17 cellular contexts compared by ENCODE assay signal in the genomic region with DNA sequence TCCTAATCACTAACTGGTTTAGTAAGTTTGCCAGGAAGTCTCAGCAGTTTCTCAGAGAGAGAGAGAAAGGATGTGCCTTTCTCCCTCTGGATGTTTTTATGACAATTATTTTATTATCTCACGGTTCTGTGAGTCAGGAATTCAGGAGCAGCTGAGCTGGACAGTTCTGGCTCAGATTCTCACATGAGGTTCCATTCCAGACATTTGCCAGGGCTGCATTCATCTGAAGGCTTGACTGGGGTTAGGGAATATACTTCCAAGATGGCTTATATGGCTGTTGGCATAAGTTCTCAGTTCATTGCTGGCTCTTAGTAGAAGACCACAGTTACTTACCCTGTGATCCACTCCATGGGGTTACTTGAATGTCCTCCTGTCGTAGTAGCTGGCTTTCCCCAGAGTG.
DNase-seq lines count a peak whose midpoint lies in the region; ATAC-seq and TF ChIP-seq lines count a peak whose summit lies in the region.
"Had no signal": no experiment of that assay in that cellular context is flagged by ENCODE, and none has a peak within 500 bp of the region (broad histone marks: within the 10 kb centered on the region; RNA-seq: fewer than 3 reads in every experiment).

No MANE protein-coding gene starts in this region.

- TF ChIP-seq EP300 in esophagus muscularis mucosa (IDR thresholded peaks at IDR 0.05) (no peak), upper lobe of left lung (IDR thresholded peaks at IDR 0.05) (no peak)

- no peak for TF ChIP-seq POLR2A in esophagus muscularis mucosa (IDR thresholded peaks at IDR 0.05; ENCODE audit: low read depth)
- TF ChIP-seq POLR2A in spleen (IDR thresholded peaks at IDR 0.05): no peak
- no peak for TF ChIP-seq POLR2A in upper lobe of left lung (IDR thresholded peaks at IDR 0.05)

- no peak for ATAC-seq in upper lobe of left lung (ENCODE audit: low FRiP score in 2 of 2)
- ATAC-seq: left ventricle myocardium superior; naive thymus-derived CD8-positive, alpha-beta T cell had no signal

- H3K27ac ChIP-seq in liver (ENCODE audit: low read depth in 1 of 2, low read length in 2 of 2) (no peak overlapping the region), esophagus muscularis mucosa (replicated peaks in 1 of 4) (no peak overlapping the region), spleen (peak overlapping the region in 3 of 8 donors; percentile 11 to 90 (median 45)), upper lobe of left lung (no peak overlapping the region)
- H3K27ac ChIP-seq: PC-9, vagina had no signal

- H3K9me3 ChIP-seq in liver (ENCODE audit: control insufficient read depth in 4 of 4, low read length in 3 of 4): no peaks in the 10 kb centered on the region
- H3K9me3 ChIP-seq in esophagus muscularis mucosa: peaks cover 0 to 14% (median 5%) of the 10 kb centered on the region in 4 donors
- peaks cover 0 to 19% (median 10%) of the 10 kb centered on the region in 8 donors for H3K9me3 ChIP-seq in spleen
- no peaks in the 10 kb centered on the region for H3K9me3 ChIP-seq in upper lobe of left lung
- H3K9me3 ChIP-seq: vagina had no signal

- intact Hi-C loops in dendritic cell treated with granulocyte-macrophage colony-stimulating factor and Interleukin-4, amounts not matched to agents 40 ng/mL and 50 ng/mL, for 4 days (cut with micrococcal nuclease): no loop called here
- intact Hi-C loops in esophagus muscularis mucosa (cut with DNase I): no loop called here
- intact Hi-C loops in spleen (cut with DNase I; ENCODE audit: low total_unique reads): no loop called here

- H3K36me3 Mint-ChIP-seq in dendritic cell treated with granulocyte-macrophage colony-stimulating factor and Interleukin-4, amounts not matched to agents 40 ng/mL and 50 ng/mL, for 4 days (ENCODE audit: low read depth): peaks cover 32% of the 10 kb centered on the region

- TF ChIP-seq CTCF in liver (IDR thresholded peaks at IDR 0.05; ENCODE audit: low read depth, low read length, missing input control) (no peak), esophagus muscularis mucosa (IDR thresholded peaks at IDR 0.05) (no peak), spleen (IDR thresholded peaks at IDR 0.05 in 8 of 11, conservative IDR thresholded peaks at IDR 0.05 in 3 of 11) (no peak), upper lobe of left lung (IDR thresholded peaks at IDR 0.05) (no peak)

- TF ChIP-seq RAD21 in liver (IDR thresholded peaks at IDR 0.05): no peak

- no peak overlapping the region for H3K9ac ChIP-seq in liver (ENCODE audit: low read depth in 1 of 2, low read length in 2 of 2)

- H3K4me3 ChIP-seq in liver (ENCODE audit: low read depth in 1 of 3, low read length in 3 of 3): no peak overlapping the region
- H3K4me3 ChIP-seq in esophagus muscularis mucosa: no peak overlapping the region
- no peak overlapping the region for H3K4me3 ChIP-seq in spleen
- no peak overlapping the region for H3K4me3 ChIP-seq in upper lobe of left lung
- H3K4me3 ChIP-seq: PC-9, vagina had no signal

- H3K27ac Mint-ChIP-seq in dendritic cell treated with granulocyte-macrophage colony-stimulating factor and Interleukin-4, amounts not matched to agents 40 ng/mL and 50 ng/mL, for 4 days: peak overlapping the region; percentile 28
- H3K27ac Mint-ChIP-seq: progenitor cell of endocrine pancreas had no signal

- no peaks in the 10 kb centered on the region for H3K36me3 ChIP-seq in liver (ENCODE audit: control insufficient read depth in 4 of 4, insufficient read depth in 3 of 4, low read depth in 1 of 4, low read length in 3 of 4)
- H3K36me3 ChIP-seq in esophagus muscularis mucosa: no peaks in the 10 kb centered on the region
- no peaks in the 10 kb centered on the region for H3K36me3 ChIP-seq in spleen
- H3K36me3 ChIP-seq in upper lobe of left lung: no peaks in the 10 kb centered on the region
- H3K36me3 ChIP-seq: vagina had no signal

- WGBS in liver: 84% methylated on average over 2 of the region's 2 CpGs
- WGBS in esophagus muscularis mucosa: 74% methylated on average over 2 of the region's 2 CpGs
- WGBS in spleen, 5 donors: 79 to 90% (median 84%) methylated on average over 2 of the region's 2 CpGs
- WGBS in upper lobe of left lung, 2 donors: 88 to 93% methylated on average over 2 of the region's 2 CpGs

- H3K27me3 ChIP-seq in liver (ENCODE audit: control insufficient read depth in 4 of 4, insufficient read depth in 4 of 4, low read length in 3 of 4) (no peaks in the 10 kb centered on the region), esophagus muscularis mucosa (no peaks in the 10 kb centered on the region), spleen (replicated peaks in 1 of 7) (no peaks in the 10 kb centered on the region), upper lobe of left lung (no peaks in the 10 kb centered on the region)
- H3K27me3 ChIP-seq: vagina had no signal

- H3K4me1 ChIP-seq in liver (ENCODE audit: control insufficient read depth in 4 of 4, insufficient read depth in 4 of 4, low read length in 3 of 4) (peaks cover 0 to 7% (median 0%) of the 10 kb centered on the region in 4 donors), esophagus muscularis mucosa (peaks cover 18 to 25% (median 22%) of the 10 kb centered on the region in 4 donors), spleen (peaks cover 0 to 47% (median 21%) of the 10 kb centered on the region in 6 donors), upper lobe of left lung (peaks cover 16 to 30% (median 19%) of the 10 kb centered on the region in 4 donors)

- no peak overlapping the region for H3K4me3 Mint-ChIP-seq in dendritic cell treated with granulocyte-macrophage colony-stimulating factor and Interleukin-4, amounts not matched to agents 40 ng/mL and 50 ng/mL, for 4 days
- H3K4me3 Mint-ChIP-seq: naive thymus-derived CD8-positive, alpha-beta T cell had no signal

- peaks cover 43% of the 10 kb centered on the region for H3K4me1 Mint-ChIP-seq in dendritic cell treated with granulocyte-macrophage colony-stimulating factor and Interleukin-4, amounts not matched to agents 40 ng/mL and 50 ng/mL, for 4 days (ENCODE audit: low read depth)

- peaks cover 17% of the 10 kb centered on the region for H3K9me3 Mint-ChIP-seq in dendritic cell treated with granulocyte-macrophage colony-stimulating factor and Interleukin-4, amounts not matched to agents 40 ng/mL and 50 ng/mL, for 4 days

- H3K27me3 Mint-ChIP-seq in dendritic cell treated with granulocyte-macrophage colony-stimulating factor and Interleukin-4, amounts not matched to agents 40 ng/mL and 50 ng/mL, for 4 days: no peaks in the 10 kb centered on the region
- H3K27me3 Mint-ChIP-seq: naive thymus-derived CD8-positive, alpha-beta T cell; progenitor cell of endocrine pancreas had no signal

- DNase-seq in DMS53 treated with DMSO at 0.1 percent for 48 hours (lab: John Stamatoyannopoulos, UW; ENCODE audit: unreplicated experiment) (peak; percentile 46), M059J (ENCODE audit: low read depth) (peak; percentile 50), NCI-H1048 (lab: John Stamatoyannopoulos, UW) (no peak), esophagus muscularis mucosa (ENCODE audit: extremely low spot score) (no peak), spleen (no peak), upper lobe of left lung (no peak)
- DNase-seq: activated gamma-delta T cell treated with Interleukin-2 at 50 U/mL for 16 hours; left ventricle myocardium superior; naive thymus-derived CD8-positive, alpha-beta T cell; NCI-H2029 treated with DMSO at 0.1 percent for 48 hours; NCI-H526 treated with DMSO at 0.1 percent for 48 hours; stimulated activated naive CD4-positive, alpha-beta T cell treated with Interleukin-2 at 50 U/mL for 16 hours had no signal

TF ChIP-seq in liver, 16 proteins besides CTCF, POLR2A, EP300 and RAD21:
- TF ChIP-seq, protein P1, sequence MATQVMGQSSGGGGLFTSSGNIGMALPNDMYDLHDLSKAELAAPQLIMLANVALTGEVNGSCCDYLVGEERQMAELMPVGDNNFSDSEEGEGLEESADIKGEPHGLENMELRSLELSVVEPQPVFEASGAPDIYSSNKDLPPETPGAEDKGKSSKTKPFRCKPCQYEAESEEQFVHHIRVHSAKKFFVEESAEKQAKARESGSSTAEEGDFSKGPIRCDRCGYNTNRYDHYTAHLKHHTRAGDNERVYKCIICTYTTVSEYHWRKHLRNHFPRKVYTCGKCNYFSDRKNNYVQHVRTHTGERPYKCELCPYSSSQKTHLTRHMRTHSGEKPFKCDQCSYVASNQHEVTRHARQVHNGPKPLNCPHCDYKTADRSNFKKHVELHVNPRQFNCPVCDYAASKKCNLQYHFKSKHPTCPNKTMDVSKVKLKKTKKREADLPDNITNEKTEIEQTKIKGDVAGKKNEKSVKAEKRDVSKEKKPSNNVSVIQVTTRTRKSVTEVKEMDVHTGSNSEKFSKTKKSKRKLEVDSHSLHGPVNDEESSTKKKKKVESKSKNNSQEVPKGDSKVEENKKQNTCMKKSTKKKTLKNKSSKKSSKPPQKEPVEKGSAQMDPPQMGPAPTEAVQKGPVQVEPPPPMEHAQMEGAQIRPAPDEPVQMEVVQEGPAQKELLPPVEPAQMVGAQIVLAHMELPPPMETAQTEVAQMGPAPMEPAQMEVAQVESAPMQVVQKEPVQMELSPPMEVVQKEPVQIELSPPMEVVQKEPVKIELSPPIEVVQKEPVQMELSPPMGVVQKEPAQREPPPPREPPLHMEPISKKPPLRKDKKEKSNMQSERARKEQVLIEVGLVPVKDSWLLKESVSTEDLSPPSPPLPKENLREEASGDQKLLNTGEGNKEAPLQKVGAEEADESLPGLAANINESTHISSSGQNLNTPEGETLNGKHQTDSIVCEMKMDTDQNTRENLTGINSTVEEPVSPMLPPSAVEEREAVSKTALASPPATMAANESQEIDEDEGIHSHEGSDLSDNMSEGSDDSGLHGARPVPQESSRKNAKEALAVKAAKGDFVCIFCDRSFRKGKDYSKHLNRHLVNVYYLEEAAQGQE (IDR thresholded peaks at IDR 0.05): peak; percentile 82
- TF ChIP-seq, protein P2, sequence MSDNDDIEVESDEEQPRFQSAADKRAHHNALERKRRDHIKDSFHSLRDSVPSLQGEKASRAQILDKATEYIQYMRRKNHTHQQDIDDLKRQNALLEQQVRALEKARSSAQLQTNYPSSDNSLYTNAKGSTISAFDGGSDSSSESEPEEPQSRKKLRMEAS (IDR thresholded peaks at IDR 0.05): no peak
TF ChIP-seq in liver: peak in this region for 1.

Comparison
In these comparisons a context has a peak if more than half of its experiments do, and no peak if none do; other contexts are left out.
1. DNase-seq: peak in DMS53 treated with DMSO at 0.1 percent for 48 hours (single experiment) and M059J (single experiment); none in NCI-H1048 (single experiment), esophagus muscularis mucosa (single experiment), spleen (single experiment) and upper lobe of left lung (0 of 2).